Comparison of ENCODE assay signal across 15 cellular contexts in genomic region chr4:38330321-38330720, GRCh38.
"Had no signal": no experiment of that assay in that cellular context is flagged by ENCODE, and none has a peak within 500 bp of the region (broad histone marks: within the 10 kb centered on the region; RNA-seq: fewer than 3 reads in every experiment).

No MANE protein-coding gene starts in this region.

- H3K4me1 ChIP-seq: gastrocnemius medialis had no signal

- H3K9me3 ChIP-seq: adrenal gland, gastrocnemius medialis had no signal

- H3K4me3 Mint-ChIP-seq: activated T-helper 17 cell treated with anti-CD3 and anti-CD28 coated beads, Interleukin-2, amount 50 U/mL, for 72 hours; immature natural killer cell; nephron progenitor cell; stimulated activated effector memory CD8-positive, alpha-beta T cell treated with anti-CD3 and anti-CD28 coated beads, Interleukin-12 subunit alpha, Interleukin-12 subunit beta, amount 100 ng/mL, for 72 hours; T-helper 2 cell treated with Interferon-gamma antibody and Interleukin-4, amounts not matched to agents 5 μg/mL and 100 μg/mL, for 36 hours had no signal

- H3K27ac Mint-ChIP-seq: activated T-helper 17 cell treated with anti-CD3 and anti-CD28 coated beads, Interleukin-2, amount 50 U/mL, for 72 hours; stimulated activated effector memory CD8-positive, alpha-beta T cell treated with anti-CD3 and anti-CD28 coated beads, Interleukin-12 subunit alpha, Interleukin-12 subunit beta, amount 100 ng/mL, for 72 hours; T-helper 2 cell treated with Interferon-gamma antibody and Interleukin-4, amounts not matched to agents 5 μg/mL and 100 μg/mL, for 36 hours had no signal

- H3K36me3 Mint-ChIP-seq: stimulated activated effector memory CD8-positive, alpha-beta T cell treated with anti-CD3 and anti-CD28 coated beads, Interleukin-12 subunit alpha, Interleukin-12 subunit beta, amount 100 ng/mL, for 72 hours had no signal

- H3K27me3 ChIP-seq: adrenal gland, cardiac muscle cell, gastrocnemius medialis, heart left ventricle had no signal

- H3K4me3 ChIP-seq: adrenal gland, cardiac muscle cell, gastrocnemius medialis, heart left ventricle had no signal

- ATAC-seq: activated T-helper 17 cell treated with anti-CD3 and anti-CD28 coated beads, Interleukin-2, amount 50 U/mL, for 72 hours; gastrocnemius medialis; heart left ventricle; stimulated activated effector memory CD8-positive, alpha-beta T cell treated with anti-CD3 and anti-CD28 coated beads, Interleukin-12 subunit alpha, Interleukin-12 subunit beta, amount 100 ng/mL, for 72 hours had no signal

- H3K36me3 ChIP-seq: adrenal gland, cardiac muscle cell, gastrocnemius medialis, heart left ventricle had no signal

- DNase-seq: activated CD4-positive, alpha-beta T cell treated with anti-CD3 and anti-CD28 coated beads, Interleukin-2, amount 50 U/mL, for 48 hours; activated CD4-positive, CD25-positive, alpha-beta regulatory T cell treated with anti-CD3 and anti-CD28 coated beads, Interleukin-2, amount 50 U/mL, for 72 hours; activated naive CD4-positive, alpha-beta T cell treated with Interleukin-2 at 50 U/mL for 16 hours; adrenal gland; erythroblast; gastrocnemius medialis; heart left ventricle; immature natural killer cell; nephron progenitor cell; occipital lobe; trophoblast cell had no signal

- H3K9me3 Mint-ChIP-seq: activated T-helper 17 cell treated with anti-CD3 and anti-CD28 coated beads, Interleukin-2, amount 50 U/mL, for 72 hours; stimulated activated effector memory CD8-positive, alpha-beta T cell treated with anti-CD3 and anti-CD28 coated beads, Interleukin-12 subunit alpha, Interleukin-12 subunit beta, amount 100 ng/mL, for 72 hours; T-helper 2 cell treated with Interferon-gamma antibody and Interleukin-4, amounts not matched to agents 5 μg/mL and 100 μg/mL, for 36 hours had no signal

- H3K27ac ChIP-seq: adrenal gland, cardiac muscle cell, gastrocnemius medialis, heart left ventricle had no signal
